In genomic region chr7:8147004-8147403, GRCh38 we compare ENCODE assay signal across 17 cellular contexts.
DNase-seq lines count a peak whose midpoint lies in the region; ATAC-seq and TF ChIP-seq lines count a peak whose summit lies in the region.
"Had no signal": no experiment of that assay in that cellular context is flagged by ENCODE, and none has a peak within 500 bp of the region (broad histone marks: within the 10 kb centered on the region; RNA-seq: fewer than 3 reads in every experiment).

No MANE protein-coding gene starts in this region.

- H3K4me3 Mint-ChIP-seq in GM23338 = 0 out of 3 replicates have a peak overlapping the region, but pooled peaks have one; percentile 6
- H3K4me3 Mint-ChIP-seq in WTC11 = no peak overlapping the region
- no peak overlapping the region for H3K4me3 Mint-ChIP-seq in nephron progenitor cell

- ATAC-seq in GM23338 (peak; percentile 92), WTC11 (peak; percentile 92), gastroesophageal sphincter (no peak), GM21737 (IDR thresholded peaks at IDR 0.05; ENCODE audit: unreplicated experiment) (no peak)
- ATAC-seq: mucosa of descending colon, pancreas had no signal

- H3K4me2 ChIP-seq in GM23338 = peak overlapping the region; percentile 11

- TF ChIP-seq EP300 in gastroesophageal sphincter (IDR thresholded peaks at IDR 0.05) = no peak

- H3K36me3 Mint-ChIP-seq in GM23338 (ENCODE audit: low read depth) (no peaks in the 10 kb centered on the region), WTC11 (no peaks in the 10 kb centered on the region), nephron progenitor cell (ENCODE audit: low read depth) (no peaks in the 10 kb centered on the region)

- H2AFZ ChIP-seq in GM23338 = no peak overlapping the region

- peaks cover 40% of the 10 kb centered on the region for H3K4me1 Mint-ChIP-seq in GM23338
- H3K4me1 Mint-ChIP-seq in WTC11 = peaks cover 47% of the 10 kb centered on the region
- peaks cover 44% of the 10 kb centered on the region for H3K4me1 Mint-ChIP-seq in nephron progenitor cell

- H3F3A ChIP-seq in GM23338 (replicated peaks; ENCODE audit: low read depth) = no peaks in the 10 kb centered on the region

- CTCF ChIA-PET in WTC11 (lab: Charles Lee) = interaction anchor here (1.1 kb wide), 1 partner anchor 466 kb away, joined by 3 read pairs; no protein-coding TSS in a partner anchor

- H3K9me3 ChIP-seq in gastroesophageal sphincter = no peaks in the 10 kb centered on the region
- H3K9me3 ChIP-seq: mucosa of descending colon, pancreas, thyroid gland had no signal

- peaks cover 4% of the 10 kb centered on the region; the same call in 1 of the 2 replicates for H3K9me2 ChIP-seq in GM23338 (ENCODE audit: insufficient read depth)

- H3K4me3 ChIP-seq in GM23338 (no peak overlapping the region), gastroesophageal sphincter (no peak overlapping the region)
- H3K4me3 ChIP-seq: BLaER1 treated with 17β-estradiol and CSF1 and Interleukin-3, amounts not matched to agents 10 nM and 100 nM; mucosa of descending colon; pancreas; thyroid gland had no signal

- H3K27me3 ChIP-seq in GM23338 (ENCODE audit: insufficient read depth) (no peaks in the 10 kb centered on the region), gastroesophageal sphincter (no peaks in the 10 kb centered on the region)
- H3K27me3 ChIP-seq: BLaER1 treated with 17β-estradiol and CSF1 and Interleukin-3, amounts not matched to agents 10 nM and 100 nM; pancreas; thyroid gland had no signal

- peak; percentile 72 for DNase-seq in GM23338 (ENCODE audit: low spot score)
- DNase-seq in NCI-H187 (lab: John Stamatoyannopoulos, UW) = peak; percentile 65 to 67
- DNase-seq in WTC11 (ENCODE audit: low spot score) = peak; percentile 19
- DNase-seq in nephron progenitor cell = peak; percentile 8
- DNase-seq in NOMO-1 treated with dmso at 0.1 percent for 144 hours (lab: John Stamatoyannopoulos, UW; ENCODE audit: unreplicated experiment) = no peak
- no peak for DNase-seq in kidney glomerular epithelial cell (lab: John Stamatoyannopoulos, UW)
- DNase-seq: activated CD4-positive, alpha-beta T cell treated with anti-CD3 and anti-CD28 coated beads, Interleukin-2, amount 50 U/mL, for 48 hours; cerebellar nuclear complex; foreskin melanocyte; GOT3; mucosa of descending colon; pancreas; stimulated activated CD4-positive, alpha-beta T cell treated with anti-CD3 and anti-CD28 coated beads, Interleukin-4, amount 100 ng/mL, for 4 hours; thyroid gland had no signal

- H3K27ac ChIP-seq in GM23338 (ENCODE audit: low read depth) (no peak overlapping the region), gastroesophageal sphincter (no peak overlapping the region)
- H3K27ac ChIP-seq: pancreas, thyroid gland had no signal

- no peak for TF ChIP-seq CTCF in GM23338 (conservative IDR thresholded peaks at IDR 0.05; ENCODE audit: low read depth in 2 of 2)
- no peak for TF ChIP-seq CTCF in WTC11 (IDR thresholded peaks at IDR 0.05)
- no peak for TF ChIP-seq CTCF in nephron progenitor cell (IDR thresholded peaks at IDR 0.05)
- TF ChIP-seq CTCF in gastroesophageal sphincter (IDR thresholded peaks at IDR 0.05) = no peak

- TF ChIP-seq POLR2A in gastroesophageal sphincter (IDR thresholded peaks at IDR 0.05) = no peak

- no peaks in the 10 kb centered on the region for H4K20me1 ChIP-seq in GM23338 (replicated peaks; ENCODE audit: insufficient read depth)
- H4K20me1 ChIP-seq: BLaER1 treated with 17β-estradiol and CSF1 and Interleukin-3, amounts not matched to agents 10 nM and 100 nM had no signal

- WGBS in gastroesophageal sphincter (ENCODE audit: low coverage in 1 of 2), 2 donors = 58 to 72% methylated on average over 4 to 5 of the region's 5 CpGs

- H3K79me2 ChIP-seq in GM23338 (replicated peaks; ENCODE audit: insufficient read depth) = no peaks in the 10 kb centered on the region

- POLR2A ChIA-PET in WTC11 (lab: Charles Lee) = interaction anchor here (0.7 to 1.2 kb wide), 2 partner anchors 62 to 130 kb away, joined by 3 to 4 read pairs; no protein-coding TSS in a partner anchor

- H3K9me3 Mint-ChIP-seq in GM23338 (no peaks in the 10 kb centered on the region), WTC11 (no peaks in the 10 kb centered on the region), nephron progenitor cell (no peaks in the 10 kb centered on the region)

- H3K27me3 Mint-ChIP-seq in GM23338 (ENCODE audit: insufficient read depth, low read depth, poor library complexity) (peaks cover 2% of the 10 kb centered on the region), WTC11 (ENCODE audit: low read depth) (no peaks in the 10 kb centered on the region), nephron progenitor cell (ENCODE audit: low read depth, poor library complexity) (peaks cover 6% of the 10 kb centered on the region)

- H3K36me3 ChIP-seq in GM23338 (ENCODE audit: insufficient read depth) (peaks cover 3% of the 10 kb centered on the region; the same call in 1 of the 2 replicates), gastroesophageal sphincter (no peaks in the 10 kb centered on the region)
- H3K36me3 ChIP-seq: BLaER1 treated with 17β-estradiol and CSF1 and Interleukin-3, amounts not matched to agents 10 nM and 100 nM; thyroid gland had no signal

- H3K4me1 ChIP-seq in GM23338 (ENCODE audit: insufficient read depth) (peaks cover 30% of the 10 kb centered on the region), gastroesophageal sphincter (peaks cover 0 to 6% (median 0%) of the 10 kb centered on the region in 3 donors)
- H3K4me1 ChIP-seq: pancreas, thyroid gland had no signal

- peak overlapping the region; percentile 20; the same call in 1 of the 2 replicates for H3K27ac Mint-ChIP-seq in GM23338
- peak overlapping the region; percentile 86 for H3K27ac Mint-ChIP-seq in WTC11
- peak overlapping the region; percentile 15 for H3K27ac Mint-ChIP-seq in nephron progenitor cell

TF ChIP-seq in GM23338, 12 proteins besides CTCF, POLR2A, EP300 and RAD21:
- 0 out of 2 replicates have a peak, but pooled peaks have one; percentile 5 for TF ChIP-seq NANOG (IDR thresholded peaks at IDR 0.05; ENCODE audit: borderline replicate concordance)
- TF ChIP-seq STAT1 (IDR thresholded peaks at IDR 0.05; ENCODE audit: unreplicated experiment) = no peak

TF ChIP-seq in WTC11, 78 proteins besides CTCF, POLR2A, EP300 and RAD21:
- TF ChIP-seq IRF2 (CRISPR knock-in tag; IDR thresholded peaks at IDR 0.05; ENCODE audit: borderline replicate concordance, low read depth) (no peak), ZNF396 (CRISPR knock-in tag; IDR thresholded peaks at IDR 0.05; ENCODE audit: borderline replicate concordance) (no peak), E2F4 (CRISPR knock-in tag; IDR thresholded peaks at IDR 0.05; ENCODE audit: borderline replicate concordance, low read depth) (no peak), RORB (CRISPR knock-in tag; IDR thresholded peaks at IDR 0.05) (no peak)
- TF ChIP-seq, protein P1, sequence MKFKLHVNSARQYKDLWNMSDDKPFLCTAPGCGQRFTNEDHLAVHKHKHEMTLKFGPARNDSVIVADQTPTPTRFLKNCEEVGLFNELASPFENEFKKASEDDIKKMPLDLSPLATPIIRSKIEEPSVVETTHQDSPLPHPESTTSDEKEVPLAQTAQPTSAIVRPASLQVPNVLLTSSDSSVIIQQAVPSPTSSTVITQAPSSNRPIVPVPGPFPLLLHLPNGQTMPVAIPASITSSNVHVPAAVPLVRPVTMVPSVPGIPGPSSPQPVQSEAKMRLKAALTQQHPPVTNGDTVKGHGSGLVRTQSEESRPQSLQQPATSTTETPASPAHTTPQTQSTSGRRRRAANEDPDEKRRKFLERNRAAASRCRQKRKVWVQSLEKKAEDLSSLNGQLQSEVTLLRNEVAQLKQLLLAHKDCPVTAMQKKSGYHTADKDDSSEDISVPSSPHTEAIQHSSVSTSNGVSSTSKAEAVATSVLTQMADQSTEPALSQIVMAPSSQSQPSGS (CRISPR knock-in tag; IDR thresholded peaks at IDR 0.05; ENCODE audit: borderline replicate concordance, low read depth) = no peak

Comparison
In these comparisons a context has a peak if more than half of its experiments do, and no peak if none do; other contexts are left out.
1. ATAC-seq: peak in GM23338 (single experiment) and WTC11 (single experiment); none in gastroesophageal sphincter (single experiment) and GM21737 (single experiment).
2. DNase-seq: peak in GM23338 (single experiment), NCI-H187 (2 of 2), WTC11 (single experiment) and nephron progenitor cell (single experiment); none in NOMO-1 treated with dmso at 0.1 percent for 144 hours (single experiment) and kidney glomerular epithelial cell (single experiment).
3. H3K27ac Mint-ChIP-seq: peak in every context shown above with its lines; median percentile 86 in WTC11; 20 in GM23338; 15 in nephron progenitor cell.